13 cellular contexts compared by ENCODE assay signal in genomic region chr3:146968204-146968651, GRCh38.
DNase-seq lines count a peak whose midpoint lies in the region; ATAC-seq, FAIRE-seq and TF ChIP-seq lines count a peak whose summit lies in the region.
"Had no signal": no experiment of that assay in that cellular context is flagged by ENCODE, and none has a peak within 500 bp of the region (broad histone marks: within the 10 kb centered on the region; RNA-seq: fewer than 3 reads in every experiment).

No MANE protein-coding gene starts in this region.

- FAIRE-seq in bronchial epithelial cell (lab: Jason Lieb, UNC), result no peak

- H3K27me3 ChIP-seq in BJ (ENCODE audit: control insufficient read depth, insufficient read depth, low read length) (no peaks in the 10 kb centered on the region), MG63 (no peaks in the 10 kb centered on the region), bronchial epithelial cell (ENCODE audit: control insufficient read depth, insufficient read depth, low read length) (no peaks in the 10 kb centered on the region)
- H3K27me3 ChIP-seq: heart right ventricle, stomach had no signal

- DNase-seq in BJ (ENCODE audit: low read depth), result peak; percentile 97
- peak; percentile 57 for DNase-seq in MG63
- DNase-seq in bronchial epithelial cell (ENCODE audit: low read depth), result peak; percentile 2
- no peak for DNase-seq in germinal center (ENCODE audit: low spot score)
- no peak for DNase-seq in NCI-H446 treated with DMSO at 0.1 percent for 48 hours (lab: John Stamatoyannopoulos, UW)
- no peak for DNase-seq in activated naive CD4-positive, alpha-beta T cell (lab: John Stamatoyannopoulos, UW)
- DNase-seq: heart right ventricle; naive B cell; NCI-H146; stimulated activated CD4-positive, alpha-beta T cell treated with anti-CD3 and anti-CD28 coated beads, Interleukin-15, amount 100 ng/mL, for 24 hours; stomach had no signal

- peaks cover 7% of the 10 kb centered on the region for H3K9me3 ChIP-seq in MG63
- no peaks in the 10 kb centered on the region for H3K9me3 ChIP-seq in mesodermal cell (ENCODE audit: control insufficient read depth, low read length)
- H3K9me3 ChIP-seq: heart right ventricle, stomach had no signal

- peak overlapping the region; percentile 97 for H3K27ac ChIP-seq in mesodermal cell (ENCODE audit: low read depth, low read length, severe bottlenecking)
- H3K27ac ChIP-seq: heart right ventricle, stomach had no signal

- CTCF ChIA-PET in BJ (lab: Yijun Ruan, JAX), result no interaction called here

- H3K4me3 ChIP-seq in BJ (ENCODE audit: low read depth, low read length), result no peak overlapping the region
- peak overlapping the region; percentile 8 for H3K4me3 ChIP-seq in MG63
- no peak overlapping the region for H3K4me3 ChIP-seq in bronchial epithelial cell (ENCODE audit: low read depth, low read length)
- no peak overlapping the region for H3K4me3 ChIP-seq in mesodermal cell (ENCODE audit: extremely low read depth, insufficient read depth, low read length, poor library complexity, severe bottlenecking)
- H3K4me3 ChIP-seq: heart right ventricle, stomach had no signal

- WGBS in mesodermal cell (ENCODE audit: insufficient coverage in 2 of 2), 2 experiments, result no CpG with 5 or more reads among the region's 1 CpG

- POLR2A ChIA-PET in BJ (lab: Charles Lee), result interaction anchor here (0.7 kb wide), 1 partner anchor 13 kb away, joined by 3 read pairs; no protein-coding TSS in a partner anchor

- TF ChIP-seq CTCF in BJ (IDR thresholded peaks at IDR 0.05; ENCODE audit: insufficient read depth, low read depth, low read length) (no peak), bronchial epithelial cell (IDR thresholded peaks at IDR 0.05; ENCODE audit: insufficient read depth, low read length, severe bottlenecking) (no peak)

- peaks cover 28% of the 10 kb centered on the region for H3K4me1 ChIP-seq in mesodermal cell (ENCODE audit: control insufficient read depth, insufficient read depth, low read length, poor library complexity, severe bottlenecking)
- H3K4me1 ChIP-seq: heart right ventricle, stomach had no signal

- ATAC-seq in HG03045 (IDR thresholded peaks at IDR 0.05; ENCODE audit: unreplicated experiment), result no peak
- ATAC-seq: heart right ventricle had no signal

- H3K36me3 ChIP-seq in BJ (ENCODE audit: control insufficient read depth, insufficient read depth, low read length) (no peaks in the 10 kb centered on the region), MG63 (0 out of 2 replicates have a peak, but pooled peaks cover 3% of the 10 kb centered on the region), bronchial epithelial cell (ENCODE audit: control insufficient read depth, insufficient read depth, low read length) (no peaks in the 10 kb centered on the region), mesodermal cell (ENCODE audit: control insufficient read depth, insufficient read depth, low read length) (no peaks in the 10 kb centered on the region)
- H3K36me3 ChIP-seq: heart right ventricle, stomach had no signal

Comparison
In these comparisons a context has a peak if more than half of its experiments do, and no peak if none do; other contexts are left out.
1. DNase-seq: peak in BJ (single experiment), MG63 (single experiment) and bronchial epithelial cell (single experiment); none in germinal center (single experiment), NCI-H446 treated with DMSO at 0.1 percent for 48 hours (single experiment) and activated naive CD4-positive, alpha-beta T cell (0 of 4).